In genomic region chr22:29307658-29308147, GRCh38 we compare ENCODE assay signal across 8 cellular contexts. TPM values are rescaled to one million over a fixed set of nuclear protein-coding genes. Genes with fewer than 3 reads are reported as not detected.
DNase-seq lines count a peak whose midpoint lies in the region; ATAC-seq, FAIRE-seq and TF ChIP-seq lines count a peak whose summit lies in the region.

No MANE protein-coding gene starts in this region.

- CTCF ChIA-PET in CD8-positive, alpha-beta memory T cell (lab: Charles Lee): no interaction called here
- CTCF ChIA-PET in RWPE1 (lab: Yijun Ruan, JAX): no interaction called here

- no peaks in the 10 kb centered on the region for H3K9me3 ChIP-seq in CD8-positive, alpha-beta memory T cell (ENCODE audit: low read length)
- H3K9me3 ChIP-seq in esophagus squamous epithelium (no peaks in the 10 kb centered on the region), pancreas (no peaks in the 10 kb centered on the region)

- 33 to 61% methylated on average over 4 to 6 of the region's 17 CpGs for WGBS in esophagus squamous epithelium, 2 donors
- 78 to 81% methylated on average over 17 of the region's 17 CpGs for WGBS in pancreas, 2 donors

- H3K4me1 ChIP-seq in CD8-positive, alpha-beta memory T cell (ENCODE audit: insufficient read depth, low read length): peaks cover 3% of the 10 kb centered on the region
- H3K4me1 ChIP-seq in esophagus squamous epithelium: peaks cover 54 to 87% (median 61%) of the 10 kb centered on the region in 3 donors
- H3K4me1 ChIP-seq in pancreas: peaks cover 6 to 28% (median 20%) of the 10 kb centered on the region in 3 donors

- H3K27ac ChIP-seq in CD8-positive, alpha-beta memory T cell (ENCODE audit: low read depth, low read length): no peak overlapping the region
- H3K27ac ChIP-seq in RWPE1 (peak overlapping the region; percentile 94), esophagus squamous epithelium (peak overlapping the region; percentile 88 to 96 (median 90)), pancreas (no peak overlapping the region)

- intact Hi-C loops in esophagus squamous epithelium (cut with DNase I): no loop called here
- intact Hi-C loops in pancreas (cut with DNase I): no loop called here

- peaks cover 10 to 36% (median 12%) of the 10 kb centered on the region in 3 donors for H3K4me1 Mint-ChIP-seq in CD8-positive, alpha-beta memory T cell

- H3K4me3 Mint-ChIP-seq in CD8-positive, alpha-beta memory T cell: peak overlapping the region; percentile 77 to 84 (median 79)

- no peak for TF ChIP-seq CTCF in RWPE1 (conservative IDR thresholded peaks at IDR 0.05; ENCODE audit: low read depth)
- TF ChIP-seq CTCF in esophagus squamous epithelium (IDR thresholded peaks at IDR 0.05): no peak
- TF ChIP-seq CTCF in pancreas (IDR thresholded peaks at IDR 0.05): no peak

- DNase-seq in CD8-positive, alpha-beta memory T cell: no peak
- no peak for DNase-seq in RWPE1 (ENCODE audit: low spot score)
- DNase-seq in esophagus squamous epithelium (lab: John Stamatoyannopoulos, UW): no peak
- DNase-seq in pancreas: no peak
- no peak for DNase-seq in NCI-H2227 (lab: John Stamatoyannopoulos, UW; ENCODE audit: unreplicated experiment)
- DNase-seq in NCI-H2171 (lab: John Stamatoyannopoulos, UW): no peak

- H3K27me3 Mint-ChIP-seq in CD8-positive, alpha-beta memory T cell: peaks cover 12 to 28% of the 10 kb centered on the region in 2 donors

- H3K27me3 ChIP-seq in CD8-positive, alpha-beta memory T cell (ENCODE audit: insufficient read depth, low read length, poor library complexity, severe bottlenecking): peaks cover 8% of the 10 kb centered on the region
- H3K27me3 ChIP-seq in esophagus squamous epithelium: peaks cover 0 to 2% (median 0%) of the 10 kb centered on the region in 4 donors
- no peaks in the 10 kb centered on the region for H3K27me3 ChIP-seq in pancreas

- no peaks in the 10 kb centered on the region for H3K36me3 ChIP-seq in CD8-positive, alpha-beta memory T cell (ENCODE audit: insufficient read depth, low read length)
- peaks cover 0 to 9% (median 0%) of the 10 kb centered on the region in 3 donors for H3K36me3 ChIP-seq in esophagus squamous epithelium
- no peaks in the 10 kb centered on the region for H3K36me3 ChIP-seq in pancreas

- H3K36me3 Mint-ChIP-seq in CD8-positive, alpha-beta memory T cell: no peaks in the 10 kb centered on the region

- TF ChIP-seq POLR2A in esophagus squamous epithelium (IDR thresholded peaks at IDR 0.05): no peak

- ATAC-seq in pancreas (no peak), GM19328 (IDR thresholded peaks at IDR 0.05; ENCODE audit: unreplicated experiment) (no peak), HG03442 (IDR thresholded peaks at IDR 0.05; ENCODE audit: unreplicated experiment) (no peak)

- POLR2A ChIA-PET in CD8-positive, alpha-beta memory T cell (lab: Charles Lee): no interaction called here
- POLR2A ChIA-PET in RWPE1 (lab: Yijun Ruan, JAX; ENCODE audit: low non-redundant PET): no interaction called here

- no peaks in the 10 kb centered on the region for H3K9me3 Mint-ChIP-seq in CD8-positive, alpha-beta memory T cell

- FAIRE-seq in pancreas (lab: Jason Lieb, UNC): no peak

- H3K4me3 ChIP-seq in CD8-positive, alpha-beta memory T cell (ENCODE audit: low read length): no peak overlapping the region
- H3K4me3 ChIP-seq in esophagus squamous epithelium (peak overlapping the region; percentile 69 to 98 (median 74)), pancreas (peak overlapping the region; percentile 73 to 91 (median 89))

- H3K27ac Mint-ChIP-seq in CD8-positive, alpha-beta memory T cell: peak overlapping the region in 2 of 8 donors; percentile 34 to 76

RNA-seq across cellular contexts. Expression of gene GAS2L1, which starts 1.3 kb away (rescaled TPM):
- under 1 TPM; 0.61 to 0.71 TPM for total RNA-seq in CD8-positive, alpha-beta memory T cell
- polyA plus RNA-seq in CD8-positive, alpha-beta memory T cell: 0.58 TPM
- total RNA-seq in esophagus squamous epithelium: 10 to 100 TPM; 26.9 to 52.1 (median 36.9) TPM
- total RNA-seq in pancreas: 10 to 100 TPM in 1 of 6 donors, 1 to 10 TPM in 5; 5.2 to 10.7 (median 7.8) TPM
- polyA plus RNA-seq in pancreas: 10 to 100 TPM; 11.7 to 13.6 TPM

RNA-seq across cellular contexts. Expression of gene RASL10A, which starts 7.8 kb away (rescaled TPM):
- not detected for total RNA-seq in CD8-positive, alpha-beta memory T cell
- not detected for polyA plus RNA-seq in CD8-positive, alpha-beta memory T cell
- 1 to 10 TPM in 1 of 4 donors, under 1 TPM in 2, not detected in 1; 0.38 to 3.5 (median 0.75) TPM for total RNA-seq in esophagus squamous epithelium
- total RNA-seq in pancreas: under 1 TPM; 0.24 to 0.61 (median 0.50) TPM
- polyA plus RNA-seq in pancreas: 1 to 10 TPM; 3.7 to 4.4 TPM

RNA-seq across cellular contexts. Expression of gene EWSR1, which starts 39.6 kb away (rescaled TPM):
- 100 to 1,000 TPM; 312 to 327 TPM for total RNA-seq in CD8-positive, alpha-beta memory T cell
- polyA plus RNA-seq in CD8-positive, alpha-beta memory T cell: 219 TPM
- total RNA-seq in esophagus squamous epithelium: 100 to 1,000 TPM; 124 to 217 (median 174) TPM
- 100 to 1,000 TPM in 3 of 6 donors, 10 to 100 TPM in 3; 49.2 to 104 (median 87.5) TPM for total RNA-seq in pancreas
- polyA plus RNA-seq in pancreas: 100 to 1,000 TPM; 136 to 257 TPM

RNA-seq across cellular contexts. Expression of gene RHBDD3, which starts 39.9 kb away (rescaled TPM):
- 10 to 100 TPM; 37.9 to 41.0 TPM for total RNA-seq in CD8-positive, alpha-beta memory T cell
- 10.4 TPM for polyA plus RNA-seq in CD8-positive, alpha-beta memory T cell
- total RNA-seq in esophagus squamous epithelium (10 to 100 TPM; 14.3 to 28.2 (median 20.1) TPM), pancreas (10 to 100 TPM in 2 of 6 donors, 1 to 10 TPM in 4; 5.4 to 13.2 (median 9.0) TPM)
- polyA plus RNA-seq in pancreas: 10 to 100 TPM; 36.2 to 38.2 TPM

Comparison
In these comparisons a context has a peak if more than half of its experiments do, and no peak if none do; other contexts are left out.
1. H3K27ac ChIP-seq: peak in RWPE1 (single experiment) and esophagus squamous epithelium (4 of 4); none in CD8-positive, alpha-beta memory T cell (single experiment) and pancreas (0 of 4).